ENCODE assay signal across 8 cellular contexts in the genomic region with DNA sequence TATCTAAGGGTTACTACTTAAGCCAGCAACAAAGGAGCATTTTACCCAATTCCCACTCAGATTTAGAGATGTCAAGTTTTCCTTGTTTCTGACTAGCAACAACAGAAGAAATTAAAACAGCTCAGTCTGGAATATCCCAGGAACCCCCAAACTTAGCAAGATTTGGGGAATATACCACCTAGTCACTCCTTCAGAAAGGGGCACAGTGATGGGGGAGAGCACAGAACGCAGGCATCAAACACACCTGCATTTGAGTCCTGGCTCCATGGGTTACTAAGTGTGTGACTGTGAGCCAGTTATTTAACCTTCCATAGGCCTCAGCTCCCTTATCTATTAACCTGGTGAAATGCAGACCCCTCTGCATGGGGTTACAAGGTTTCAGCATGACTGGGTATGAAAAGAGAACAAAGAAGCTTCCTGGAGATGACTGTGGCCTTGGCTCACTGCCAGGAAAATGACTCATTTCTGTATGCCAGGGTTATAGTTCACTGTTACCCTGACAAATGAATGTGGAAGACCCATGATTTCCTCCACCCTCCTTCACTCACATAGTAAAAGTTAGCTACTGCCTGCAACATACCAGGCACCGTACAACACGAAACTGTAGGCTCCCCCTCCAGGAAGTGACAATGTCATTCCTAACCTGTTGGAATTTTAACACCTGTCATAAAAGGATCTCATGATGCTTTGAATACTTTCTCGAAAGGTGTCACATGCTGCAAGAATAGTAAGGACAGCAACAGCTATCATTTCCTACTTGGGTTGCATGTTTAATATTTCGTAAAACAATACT.
DNase-seq lines count a peak whose midpoint lies in the region; ATAC-seq and TF ChIP-seq lines count a peak whose summit lies in the region.

No MANE protein-coding gene starts in this region.

- H3K27me3 Mint-ChIP-seq in stimulated activated naive B cell treated with anti-CD40 and anti-IgM and Interleukin-4, amounts not matched to agents 10 μg/mL and 1 μg/mL and 100 μg/mL, for 72 hours = no peaks in the 10 kb centered on the region

- ATAC-seq in GM18873 (IDR thresholded peaks at IDR 0.05; ENCODE audit: low FRiP score, unreplicated experiment) (peak; percentile 97), HG03066 (IDR thresholded peaks at IDR 0.05; ENCODE audit: low read depth, unreplicated experiment) (peak; percentile 92)
- ATAC-seq in stimulated activated naive B cell treated with anti-CD40 and anti-IgM and Interleukin-4, amounts not matched to agents 10 μg/mL and 1 μg/mL and 100 μg/mL, for 72 hours (replicated peaks) = peak; percentile 96 to 98

- no peak for TF ChIP-seq CTCF in VCaP (conservative IDR thresholded peaks at IDR 0.05)

- H3K9ac ChIP-seq in mucosa of rectum (ENCODE audit: low read depth in 1 of 2, low read length in 2 of 2) = peak overlapping the region in 1 of 2 donors; percentile 49

- peaks cover 24 to 33% of the 10 kb centered on the region in 2 donors for H3K4me1 Mint-ChIP-seq in stimulated activated naive B cell treated with anti-CD40 and anti-IgM and Interleukin-4, amounts not matched to agents 10 μg/mL and 1 μg/mL and 100 μg/mL, for 72 hours

- H3K36me3 ChIP-seq in mucosa of rectum (ENCODE audit: control insufficient read depth in 2 of 2, insufficient read depth in 2 of 2, low read length in 2 of 2) = no peaks in the 10 kb centered on the region

- H3K4me3 ChIP-seq in mucosa of rectum (ENCODE audit: low read length in 2 of 2) = no peak overlapping the region

- H3K4me3 Mint-ChIP-seq in stimulated activated naive B cell treated with anti-CD40 and anti-IgM and Interleukin-4, amounts not matched to agents 10 μg/mL and 1 μg/mL and 100 μg/mL, for 72 hours = peak overlapping the region in 1 of 2 donors; percentile 16

- peaks cover 1 to 4% of the 10 kb centered on the region in 2 donors for H3K36me3 Mint-ChIP-seq in stimulated activated naive B cell treated with anti-CD40 and anti-IgM and Interleukin-4, amounts not matched to agents 10 μg/mL and 1 μg/mL and 100 μg/mL, for 72 hours

- H3K9me3 ChIP-seq in mucosa of rectum (ENCODE audit: control insufficient read depth in 2 of 2, low read length in 2 of 2) = no peaks in the 10 kb centered on the region

- H3K9me3 Mint-ChIP-seq in stimulated activated naive B cell treated with anti-CD40 and anti-IgM and Interleukin-4, amounts not matched to agents 10 μg/mL and 1 μg/mL and 100 μg/mL, for 72 hours = peaks cover 0 to 2% of the 10 kb centered on the region in 2 donors

- peaks cover 4 to 14% of the 10 kb centered on the region in 2 donors for H3K4me1 ChIP-seq in mucosa of rectum (ENCODE audit: control insufficient read depth in 2 of 2, insufficient read depth in 2 of 2, low read length in 2 of 2)

- H3K27ac Mint-ChIP-seq in stimulated activated naive B cell treated with anti-CD40 and anti-IgM and Interleukin-4, amounts not matched to agents 10 μg/mL and 1 μg/mL and 100 μg/mL, for 72 hours = no peak overlapping the region

- peak; percentile 14 for DNase-seq in 8988T
- DNase-seq in NCI-H2107 (lab: John Stamatoyannopoulos, UW) = peak; percentile 53
- peak; percentile 14 for DNase-seq in central memory CD4-positive, alpha-beta T cell
- peak; percentile 86 for DNase-seq in stimulated activated naive B cell treated with anti-CD40 and anti-IgM and Interleukin-4, amounts not matched to agents 10 μg/mL and 1 μg/mL and 100 μg/mL, for 72 hours

- peak overlapping the region; percentile 28 for H3K27ac ChIP-seq in VCaP
- peak overlapping the region; percentile 73 to 86 for H3K27ac ChIP-seq in mucosa of rectum (ENCODE audit: low read depth in 2 of 2, low read length in 2 of 2)

- no peaks in the 10 kb centered on the region for H3K27me3 ChIP-seq in mucosa of rectum (ENCODE audit: control insufficient read depth in 2 of 2, insufficient read depth in 2 of 2, low read length in 2 of 2)

Comparison
In these comparisons a context has a peak if more than half of its experiments do, and no peak if none do; other contexts are left out.
1. DNase-seq: peak in every context shown above with its lines; median percentile 86 in stimulated activated naive B cell treated with anti-CD40 and anti-IgM and Interleukin-4, amounts not matched to agents 10 μg/mL and 1 μg/mL and 100 μg/mL, for 72 hours; 53 in NCI-H2107; 14 in 8988T; 14 in central memory CD4-positive, alpha-beta T cell.